In the genomic region with DNA sequence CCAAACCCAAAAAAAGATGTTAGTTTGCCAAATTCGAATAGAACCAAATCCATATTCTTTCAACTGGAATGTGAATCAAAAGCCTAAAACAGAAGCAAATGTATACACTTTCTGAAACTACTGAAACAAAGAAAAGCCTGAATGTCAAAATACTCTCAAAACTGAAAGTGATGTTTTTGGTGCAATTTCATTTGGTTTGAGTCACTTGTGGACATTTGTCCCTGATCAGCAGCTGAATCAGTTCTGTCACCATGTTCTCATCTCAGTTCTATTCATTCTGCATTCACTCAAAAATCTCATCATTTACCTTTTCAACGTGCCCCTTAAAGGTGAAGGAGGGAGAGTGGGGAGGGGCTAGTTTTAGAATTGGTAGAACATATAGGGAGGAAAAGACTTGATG, we compare ENCODE assay signal across 12 cellular contexts.
"Had no signal": no experiment of that assay in that cellular context is flagged by ENCODE, and none has a peak within 500 bp of the region (broad histone marks: within the 10 kb centered on the region; RNA-seq: fewer than 3 reads in every experiment).

No MANE protein-coding gene starts in this region.

- H3K9me3 ChIP-seq: esophagus muscularis mucosa, neutrophil, testis had no signal

- H3K27ac ChIP-seq: esophagus muscularis mucosa, neutrophil, testis had no signal

- DNase-seq: activated CD4-positive, alpha-beta T cell treated with anti-CD3 and anti-CD28 coated beads for 48 hours; activated naive CD4-positive, alpha-beta T cell; activated naive CD8-positive, alpha-beta T cell treated with anti-CD3 and anti-CD28 coated beads, Interleukin-2, amount 50 U/mL, for 24 hours; glutamatergic neuron; naive thymus-derived CD4-positive, alpha-beta T cell; retina; stimulated activated CD4-positive, alpha-beta T cell treated with anti-CD3 and anti-CD28 coated beads, Interleukin-15, amount 100 ng/mL, for 24 hours; stimulated activated CD4-positive, alpha-beta T cell treated with anti-CD3 and anti-CD28 coated beads, Interleukin-4, amount 100 ng/mL, for 24 hours; testis had no signal

- H3K4me1 ChIP-seq: testis had no signal

- H3K4me3 ChIP-seq: esophagus muscularis mucosa, testis had no signal

- H3K27me3 ChIP-seq: testis had no signal

- H3K36me3 ChIP-seq: esophagus muscularis mucosa, neutrophil had no signal

- ATAC-seq: activated naive CD8-positive, alpha-beta T cell treated with anti-CD3 and anti-CD28 coated beads, Interleukin-2, amount 50 U/mL, for 24 hours; naive thymus-derived CD4-positive, alpha-beta T cell; WTC11 had no signal
